11 cellular contexts compared by ENCODE assay signal in the genomic region with DNA sequence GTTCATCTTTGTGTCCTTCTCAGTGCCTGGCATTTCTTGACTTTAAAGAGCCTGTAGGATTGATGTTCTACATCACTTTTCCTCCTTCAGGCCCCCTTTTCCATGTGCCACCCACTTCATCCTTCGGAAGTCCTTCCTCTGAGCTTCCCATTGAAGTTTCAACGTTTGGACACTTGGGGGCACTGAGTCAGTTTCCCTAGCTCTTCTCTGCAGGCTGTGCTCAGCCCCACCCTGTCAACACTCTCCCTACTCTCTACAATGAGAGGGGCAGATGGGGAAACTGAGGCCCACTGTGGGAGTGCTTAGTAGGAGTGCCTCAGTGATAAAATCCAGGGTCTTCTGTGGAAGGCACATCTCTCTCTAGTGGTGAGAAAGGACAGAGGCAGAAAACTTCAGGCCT. TPM values are rescaled to one million over a fixed set of nuclear protein-coding genes. Genes with fewer than 3 reads are reported as not detected.
DNase-seq lines count a peak whose midpoint lies in the region; ATAC-seq, FAIRE-seq and TF ChIP-seq lines count a peak whose summit lies in the region.
"Had no signal": no experiment of that assay in that cellular context is flagged by ENCODE, and none has a peak within 500 bp of the region (broad histone marks: within the 10 kb centered on the region; RNA-seq: fewer than 3 reads in every experiment).

No MANE protein-coding gene starts in this region.

- H3K4me1 ChIP-seq in GM12878 (ENCODE audit: control insufficient read depth, insufficient read depth, low read length) (no peaks in the 10 kb centered on the region), osteoblast (ENCODE audit: insufficient read depth, low read length) (no peaks in the 10 kb centered on the region), SJCRH30 (no peaks in the 10 kb centered on the region)

- TF ChIP-seq POLR2A in GM12878 (IDR thresholded peaks at IDR 0.05; ENCODE audit: low read depth, low read length): no peak

- H3K79me2 ChIP-seq in GM12878 (ENCODE audit: control insufficient read depth, insufficient read depth, low read length) (no peaks in the 10 kb centered on the region), osteoblast (ENCODE audit: insufficient read depth, low read length) (no peaks in the 10 kb centered on the region)

- TF ChIP-seq EP300 in GM12878 (IDR thresholded peaks at IDR 0.05; ENCODE audit: borderline replicate concordance in 1 of 2, control insufficient read depth in 1 of 2, low read depth in 2 of 2, low read length in 2 of 2): no peak

- SMC1A ChIA-PET in GM12878 (lab: Charles Lee; ENCODE audit: uncharacterized antibody, unreplicated experiment): interaction anchor here (0.9 to 2.5 kb wide), 2 partner anchors 20 to 23 kb away, joined by 3 to 19 read pairs; partner anchors contain the start of gene KCNJ9

- in situ Hi-C loops in GM12878 (cut with MboI): no loop called here

- RAD21 ChIA-PET in GM12878 (lab: Charles Lee; ENCODE audit: unreplicated experiment): interaction anchor here (1.1 to 2.6 kb wide), 4 partner anchors 12 to 23 kb away, joined by 3 to 16 read pairs (median 4); partner anchors contain the start of gene KCNJ9

- H2AFZ ChIP-seq in GM12878 (ENCODE audit: control insufficient read depth, low read depth, low read length): no peak overlapping the region
- no peak overlapping the region for H2AFZ ChIP-seq in osteoblast (ENCODE audit: low read length)

- DNase-seq in H7 (peak; percentile 53), GM12878 (ENCODE audit: low read depth, low spot score) (no peak), osteoblast (ENCODE audit: insufficient read length, low spot score, missing footprints) (peak; percentile 90), SJCRH30 (no peak)
- DNase-seq in activated T-cell treated with anti-CD3 and anti-CD28 coated beads, Interleukin-2, amount 50 U/mL, for 48 hours: no peak
- DNase-seq: activated CD8-positive, alpha-beta T cell treated with anti-CD3 and anti-CD28 coated beads for 36 hours; islet precursor cell had no signal

- H4K20me1 ChIP-seq in GM12878 (ENCODE audit: control insufficient read depth, insufficient read depth) (no peaks in the 10 kb centered on the region), osteoblast (ENCODE audit: insufficient read depth, low read length) (no peaks in the 10 kb centered on the region)

- 0 out of 2 replicates have a peak, but pooled peaks have one; percentile 3 for TF ChIP-seq RAD21 in GM12878 (IDR thresholded peaks at IDR 0.05; ENCODE audit: insufficient read depth, low read depth, low read length)

- BruUV-seq in GM12878 (replicated peaks; lab: Mats Ljungman, UMichigan): no TSS peak

- no peak overlapping the region for H3K9ac ChIP-seq in GM12878 (ENCODE audit: control insufficient read depth, insufficient read depth, low read length)

- H3K4me3 ChIP-seq in H7 (ENCODE audit: insufficient read depth, low read depth, low read length): no peak overlapping the region
- H3K4me3 ChIP-seq in GM12878: no peak overlapping the region
- H3K4me3 ChIP-seq in osteoblast (ENCODE audit: insufficient read depth, low read length): no peak overlapping the region
- no peak overlapping the region for H3K4me3 ChIP-seq in SJCRH30
- H3K4me3 ChIP-seq: smooth muscle cell, suprapubic skin had no signal

- H3K9me3 ChIP-seq in GM12878 (replicated peaks; ENCODE audit: control insufficient read depth, insufficient read depth, low read length) (no peaks in the 10 kb centered on the region), osteoblast (ENCODE audit: low read depth, low read length) (no peaks in the 10 kb centered on the region), SJCRH30 (replicated peaks) (no peaks in the 10 kb centered on the region)
- H3K9me3 ChIP-seq: suprapubic skin had no signal

- ATAC-seq in GM12878: no peak
- ATAC-seq: activated CD8-positive, alpha-beta T cell treated with anti-CD3 and anti-CD28 coated beads for 36 hours had no signal

- intact Hi-C loops in GM12878 (cut with micrococcal nuclease; ENCODE audit: unreplicated experiment): no loop called here

- no peak for FAIRE-seq in GM12878 (lab: Jason Lieb, UNC)
- FAIRE-seq: GM18507 had no signal

- CTCF ChIA-PET in GM12878 (lab: Yijun Ruan, JAX): interaction anchor here (0.7 to 49.8 kb wide), 7 partner anchors 8 to 318 kb away, joined by 3 to 1035 read pairs (median 4); partner anchors contain the start of genes IGSF8, KCNJ10 and KCNJ9

- TF ChIP-seq CTCF in GM12878 (IDR thresholded peaks at IDR 0.05 in 2 of 3, conservative IDR thresholded peaks at IDR 0.05 in 1 of 3; ENCODE audit: control insufficient read depth in 2 of 3, extremely low read depth in 1 of 3, insufficient read depth in 1 of 3, low read depth in 3 of 3, low read length in 3 of 3): peak; percentile 8 to 27 (median 21); a peak in 2 of 6 replicates
- TF ChIP-seq CTCF in osteoblast (IDR thresholded peaks at IDR 0.05; ENCODE audit: extremely low read depth, low read depth, low read length): peak; percentile 38

- no peaks in the 10 kb centered on the region for H3K36me3 ChIP-seq in H7 (replicated peaks; ENCODE audit: control insufficient read depth, insufficient read depth, low read length)
- no peaks in the 10 kb centered on the region for H3K36me3 ChIP-seq in GM12878 (ENCODE audit: control insufficient read depth in 2 of 2, insufficient read depth in 2 of 2, low read length in 1 of 2)
- H3K36me3 ChIP-seq in osteoblast (ENCODE audit: insufficient read depth, low read length): no peaks in the 10 kb centered on the region
- no peaks in the 10 kb centered on the region for H3K36me3 ChIP-seq in SJCRH30
- H3K36me3 ChIP-seq: suprapubic skin had no signal

- 0% methylated on average over 2 of the region's 2 CpGs for WGBS in GM12878 (ENCODE audit: insufficient coverage, insufficient replicate concordance, low lambda C conversion rate, missing lambda C conversion rate)

- POLR2A ChIA-PET in GM12878 (lab: Charles Lee): no interaction called here

- no peak overlapping the region for H3K27ac ChIP-seq in GM12878 (ENCODE audit: control insufficient read depth, insufficient read depth)
- H3K27ac ChIP-seq in osteoblast (ENCODE audit: low read depth, low read length): no peak overlapping the region
- no peak overlapping the region for H3K27ac ChIP-seq in SJCRH30
- H3K27ac ChIP-seq: suprapubic skin had no signal

- H3K27me3 ChIP-seq in H7 (ENCODE audit: control insufficient read depth, insufficient read depth, low read length): peaks cover 16% of the 10 kb centered on the region; the same call in 1 of the 2 replicates
- H3K27me3 ChIP-seq in GM12878 (replicated peaks in 1 of 2; ENCODE audit: control insufficient read depth in 2 of 2, insufficient read depth in 2 of 2, low read length in 1 of 2): peaks cover 2 to 9% of the 10 kb centered on the region in 2 experiments
- peaks cover 61% of the 10 kb centered on the region for H3K27me3 ChIP-seq in osteoblast (ENCODE audit: insufficient read depth, low read length)
- H3K27me3 ChIP-seq in SJCRH30: peaks cover 5% of the 10 kb centered on the region; the same call in 1 of the 2 replicates

- H3K4me2 ChIP-seq in GM12878 (ENCODE audit: control insufficient read depth, insufficient read depth) (no peak overlapping the region), osteoblast (ENCODE audit: insufficient read depth, low read length) (no peak overlapping the region)
- H3K4me2 ChIP-seq: smooth muscle cell had no signal

RNA-seq across cellular contexts. Expression of gene KCNJ10, which starts 11.9 kb away (rescaled TPM):
- 0.07 TPM in 1 of 2 replicates, not detected in the other for total RNA-seq in H7 (2014; rRNA removed; shearing (Covaris generic))
- total RNA-seq in GM12878 (2013; cell fraction: nucleolus; rRNA removed): not detected in 2 replicates
- total RNA-seq in GM12878 (2014; rRNA removed) (0.06 and 0.22 TPM in 2 replicates), GM12878 (2014; rRNA removed; fragmentation: Illumina TruSeq; extraction: Trizol) (not detected in 2 replicates), GM12878 (2021) (not detected in 2 replicates), osteoblast (not detected in 2 replicates)
- 0.10 TPM for polyA plus RNA-seq in GM12878 (2011; ENCODE audit: low read depth)
- polyA plus RNA-seq in GM12878 (2011; rRNA removed) (0.09 and 0.11 TPM in 2 replicates), GM12878 (2014; fragmentation: Illumina TruSeq; extraction: Trizol) (0.04 and 0.27 TPM in 2 replicates), GM12878 (2014; fragmentation: Nextera tagmentation; extraction: Ambion mirVana) (under 1 TPM; 0.07 to 0.29 TPM), GM12878 (2014; rRNA removed) (0.01 TPM in 1 of 2 replicates, not detected in the other), GM12878 (2016; fragmentation: Nextera tagmentation; extraction: Ambion mirVana) (under 1 TPM; 0.12 to 0.20 TPM)
- 0.06 and 0.08 TPM in 2 replicates for polyA plus RNA-seq in GM12878 (2011; cell fraction: cytosol; rRNA removed)
- polyA plus RNA-seq in GM12878 (2011; cell fraction: nucleus; rRNA removed): 0.09 and 0.28 TPM in 2 replicates
- polyA plus RNA-seq in GM12878 (2012): 0.17 and 0.30 TPM in 2 replicates
- 0.10 TPM in 1 of 2 replicates, not detected in the other for polyA minus RNA-seq in GM12878 (2011; rRNA and poly(A)+ RNA removed)
- polyA minus RNA-seq in GM12878 (2011; cell fraction: cytosol; rRNA and poly(A)+ RNA removed): not detected in 2 replicates
- 0.12 TPM in 1 of 2 replicates, not detected in the other for polyA minus RNA-seq in GM12878 (2011; cell fraction: nucleus; rRNA and poly(A)+ RNA removed)
- 0.14 TPM in 1 of 2 replicates, not detected in the other for total RNA-seq in SJCRH30 (2014; rRNA removed; shearing (Covaris generic))
- total RNA-seq: smooth muscle cell, suprapubic skin had no signal
- polyA plus RNA-seq: smooth muscle cell had no signal

RNA-seq across cellular contexts. Expression of gene KCNJ9, which starts 23.3 kb away (rescaled TPM):
- 0.07 TPM in 1 of 2 replicates, not detected in the other for total RNA-seq in H7 (2014; rRNA removed; shearing (Covaris generic))
- total RNA-seq in GM12878 (2013; cell fraction: nucleolus; rRNA removed): not detected in 2 replicates
- total RNA-seq in GM12878 (2014; rRNA removed) (not detected in 2 replicates), GM12878 (2014; rRNA removed; fragmentation: Illumina TruSeq; extraction: Trizol) (not detected in 2 replicates), GM12878 (2021) (not detected in 2 replicates), osteoblast (not detected in 2 replicates)
- not detected for polyA plus RNA-seq in GM12878 (2011; ENCODE audit: low read depth)
- polyA plus RNA-seq in GM12878 (2011; rRNA removed) (not detected in 2 replicates), GM12878 (2014; fragmentation: Illumina TruSeq; extraction: Trizol) (not detected in 2 replicates), GM12878 (2014; fragmentation: Nextera tagmentation; extraction: Ambion mirVana) (not detected), GM12878 (2014; rRNA removed) (not detected in 2 replicates), GM12878 (2016; fragmentation: Nextera tagmentation; extraction: Ambion mirVana) (under 1 TPM in 1 of 2 experiments, not detected in 1; 0.12 TPM)
- polyA plus RNA-seq in GM12878 (2011; cell fraction: cytosol; rRNA removed): not detected in 2 replicates
- polyA plus RNA-seq in GM12878 (2011; cell fraction: nucleus; rRNA removed): not detected in 2 replicates
- not detected in 2 replicates for polyA plus RNA-seq in GM12878 (2012)
- polyA minus RNA-seq in GM12878 (2011; rRNA and poly(A)+ RNA removed): not detected in 2 replicates
- not detected in 2 replicates for polyA minus RNA-seq in GM12878 (2011; cell fraction: cytosol; rRNA and poly(A)+ RNA removed)
- polyA minus RNA-seq in GM12878 (2011; cell fraction: nucleus; rRNA and poly(A)+ RNA removed): not detected in 2 replicates
- not detected in 2 replicates for total RNA-seq in SJCRH30 (2014; rRNA removed; shearing (Covaris generic))
- total RNA-seq: activated CD8-positive, alpha-beta T cell treated with anti-CD3 and anti-CD28 coated beads for 36 hours; RPMI7951; smooth muscle cell had no signal
- polyA plus RNA-seq: smooth muscle cell had no signal

RNA-seq across cellular contexts. Expression of gene PIGM, which starts 26.3 kb away (rescaled TPM):
- 2.6 and 3.0 TPM in 2 replicates for total RNA-seq in H7 (2014; rRNA removed; shearing (Covaris generic))
- total RNA-seq in GM12878 (2013; cell fraction: nucleolus; rRNA removed): 8.0 and 8.5 TPM in 2 replicates
- 4.6 and 6.0 TPM in 2 replicates for total RNA-seq in GM12878 (2014; rRNA removed)
- total RNA-seq in GM12878 (2014; rRNA removed; fragmentation: Illumina TruSeq; extraction: Trizol): 4.4 and 4.5 TPM in 2 replicates
- total RNA-seq in GM12878 (2021): 4.1 and 4.4 TPM in 2 replicates
- 1.6 TPM for polyA plus RNA-seq in GM12878 (2011; ENCODE audit: low read depth)
- 4.6 and 5.1 TPM in 2 replicates for polyA plus RNA-seq in GM12878 (2011; rRNA removed)
- polyA plus RNA-seq in GM12878 (2011; cell fraction: cytosol; rRNA removed): 3.2 and 3.4 TPM in 2 replicates
- 2.8 and 3.0 TPM in 2 replicates for polyA plus RNA-seq in GM12878 (2011; cell fraction: nucleus; rRNA removed)
- polyA plus RNA-seq in GM12878 (2012): 2.2 and 2.4 TPM in 2 replicates
- 5.6 and 6.1 TPM in 2 replicates for polyA plus RNA-seq in GM12878 (2014; fragmentation: Illumina TruSeq; extraction: Trizol)
- polyA plus RNA-seq in GM12878 (2014; fragmentation: Nextera tagmentation; extraction: Ambion mirVana): 1 to 10 TPM; 2.6 to 3.7 TPM
- polyA plus RNA-seq in GM12878 (2014; rRNA removed): 4.2 and 4.6 TPM in 2 replicates
- polyA plus RNA-seq in GM12878 (2016; fragmentation: Nextera tagmentation; extraction: Ambion mirVana): 1 to 10 TPM; 5.6 to 6.1 TPM
- 2.9 and 3.4 TPM in 2 replicates for polyA minus RNA-seq in GM12878 (2011; rRNA and poly(A)+ RNA removed)
- 1.4 and 1.5 TPM in 2 replicates for polyA minus RNA-seq in GM12878 (2011; cell fraction: cytosol; rRNA and poly(A)+ RNA removed)
- polyA minus RNA-seq in GM12878 (2011; cell fraction: nucleus; rRNA and poly(A)+ RNA removed): 2.7 and 4.5 TPM in 2 replicates
- 7.2 and 7.4 TPM in 2 replicates for total RNA-seq in osteoblast
- total RNA-seq in SJCRH30 (2014; rRNA removed; shearing (Covaris generic)): 5.0 and 6.3 TPM in 2 replicates

RNA-seq across cellular contexts. Expression of gene IGSF8, which starts 40.3 kb away (rescaled TPM):
- 89.5 and 92.6 TPM in 2 replicates for total RNA-seq in H7 (2014; rRNA removed; shearing (Covaris generic))
- 18.3 and 20.5 TPM in 2 replicates for total RNA-seq in GM12878 (2013; cell fraction: nucleolus; rRNA removed)
- total RNA-seq in GM12878 (2014; rRNA removed) (12.6 and 14.9 TPM in 2 replicates), GM12878 (2014; rRNA removed; fragmentation: Illumina TruSeq; extraction: Trizol) (5.3 and 5.5 TPM in 2 replicates), GM12878 (2021) (23.0 and 24.7 TPM in 2 replicates), osteoblast (18.0 and 19.9 TPM in 2 replicates)
- polyA plus RNA-seq in GM12878 (2011; ENCODE audit: low read depth): 2.5 TPM
- polyA plus RNA-seq in GM12878 (2011; rRNA removed) (5.5 and 15.7 TPM in 2 replicates), GM12878 (2014; fragmentation: Illumina TruSeq; extraction: Trizol) (1.1 and 4.0 TPM in 2 replicates), GM12878 (2014; fragmentation: Nextera tagmentation; extraction: Ambion mirVana) (1 to 10 TPM in 1 of 2 experiments, under 1 TPM in 1; 0.64 to 1.2 TPM), GM12878 (2014; rRNA removed) (14.9 and 19.2 TPM in 2 replicates), GM12878 (2016; fragmentation: Nextera tagmentation; extraction: Ambion mirVana) (10 to 100 TPM; 12.8 to 15.0 TPM)
- 25.8 and 32.6 TPM in 2 replicates for polyA plus RNA-seq in GM12878 (2011; cell fraction: cytosol; rRNA removed)
- polyA plus RNA-seq in GM12878 (2011; cell fraction: nucleus; rRNA removed): 55.5 and 56.0 TPM in 2 replicates
- 7.6 and 9.1 TPM in 2 replicates for polyA plus RNA-seq in GM12878 (2012)
- 11.2 and 23.3 TPM in 2 replicates for polyA minus RNA-seq in GM12878 (2011; rRNA and poly(A)+ RNA removed)
- polyA minus RNA-seq in GM12878 (2011; cell fraction: cytosol; rRNA and poly(A)+ RNA removed): 8.1 and 10.8 TPM in 2 replicates
- 13.1 and 16.0 TPM in 2 replicates for polyA minus RNA-seq in GM12878 (2011; cell fraction: nucleus; rRNA and poly(A)+ RNA removed)
- total RNA-seq in SJCRH30 (2014; rRNA removed; shearing (Covaris generic)): 5.4 and 6.8 TPM in 2 replicates

RNA-seq across cellular contexts. Expression of gene ATP1A2, which starts 57.5 kb away (rescaled TPM):
- total RNA-seq in H7 (2014; rRNA removed; shearing (Covaris generic)): 14.5 and 25.0 TPM in 2 replicates
- not detected in 2 replicates for total RNA-seq in GM12878 (2013; cell fraction: nucleolus; rRNA removed)
- total RNA-seq in GM12878 (2014; rRNA removed): not detected in 2 replicates
- total RNA-seq in GM12878 (2014; rRNA removed; fragmentation: Illumina TruSeq; extraction: Trizol): not detected in 2 replicates
- total RNA-seq in GM12878 (2021): not detected in 2 replicates
- polyA plus RNA-seq in GM12878 (2011; ENCODE audit: low read depth): not detected
- 0.03 and 0.15 TPM in 2 replicates for polyA plus RNA-seq in GM12878 (2011; rRNA removed)
- 0.16 TPM in 1 of 2 replicates, not detected in the other for polyA plus RNA-seq in GM12878 (2011; cell fraction: cytosol; rRNA removed)
- 0.06 TPM in 1 of 2 replicates, not detected in the other for polyA plus RNA-seq in GM12878 (2011; cell fraction: nucleus; rRNA removed)
- not detected in 2 replicates for polyA plus RNA-seq in GM12878 (2012)
- not detected in 2 replicates for polyA plus RNA-seq in GM12878 (2014; fragmentation: Illumina TruSeq; extraction: Trizol)
- not detected for polyA plus RNA-seq in GM12878 (2014; fragmentation: Nextera tagmentation; extraction: Ambion mirVana)
- not detected in 2 replicates for polyA plus RNA-seq in GM12878 (2014; rRNA removed)
- not detected for polyA plus RNA-seq in GM12878 (2016; fragmentation: Nextera tagmentation; extraction: Ambion mirVana)
- not detected in 2 replicates for polyA minus RNA-seq in GM12878 (2011; rRNA and poly(A)+ RNA removed)
- not detected in 2 replicates for polyA minus RNA-seq in GM12878 (2011; cell fraction: cytosol; rRNA and poly(A)+ RNA removed)
- not detected in 2 replicates for polyA minus RNA-seq in GM12878 (2011; cell fraction: nucleus; rRNA and poly(A)+ RNA removed)
- total RNA-seq in osteoblast: 0.72 and 1.2 TPM in 2 replicates
- total RNA-seq in SJCRH30 (2014; rRNA removed; shearing (Covaris generic)): 40.2 and 44.2 TPM in 2 replicates
- total RNA-seq: activated CD8-positive, alpha-beta T cell treated with anti-CD3 and anti-CD28 coated beads for 36 hours; RPMI7951; smooth muscle cell had no signal
- polyA plus RNA-seq: smooth muscle cell had no signal

Comparison
In these comparisons a context has a peak if more than half of its experiments do, and no peak if none do; other contexts are left out.
1. DNase-seq: peak in H7 (single experiment) and osteoblast (single experiment); none in GM12878 (single experiment), SJCRH30 (0 of 2) and activated T-cell treated with anti-CD3 and anti-CD28 coated beads, Interleukin-2, amount 50 U/mL, for 48 hours (0 of 2).